21 cellular contexts compared by ENCODE assay signal in genomic region chr14:100211893-100212292, GRCh38. TPM values are rescaled to one million over a fixed set of nuclear protein-coding genes. Genes with fewer than 3 reads are reported as not detected.
"Had no signal": no experiment of that assay in that cellular context is flagged by ENCODE, and none has a peak within 500 bp of the region (broad histone marks: within the 10 kb centered on the region; RNA-seq: fewer than 3 reads in every experiment).

No MANE protein-coding gene starts in this region.

- H3K9me3 Mint-ChIP-seq: activated T-helper 2 cell treated with anti-CD3 and anti-CD28 coated beads, Interferon-gamma antibody, Interleukin-2, Interleukin-4, amounts not matched to agents 10 μg/mL and 5 μg/mL and 100 μg/mL, durations not matched to agents 14 hours and 24 hours and 36 hours had no signal

- H3K9me3 ChIP-seq: lower lobe of right lung, mucosa of descending colon, transverse colon had no signal

- DNase-seq: activated CD4-positive, alpha-beta T cell treated with anti-CD3 and anti-CD28 coated beads, Interleukin-2, amount 10 ng/mL, durations not matched to agents 7 days and 5 days; activated naive CD4-positive, alpha-beta T cell; activated T-cell treated with anti-CD3 and anti-CD28 coated beads for 4 hours; aorta; brain microvascular endothelial cell; central memory CD4-positive, alpha-beta T cell; effector memory CD4-positive, alpha-beta T cell; foreskin keratinocyte; lower lobe of right lung; mesendoderm; mucosa of descending colon; occipital lobe; small intestine; stimulated activated CD4-positive, alpha-beta T cell treated with anti-CD3 and anti-CD28 coated beads, Interleukin-15, amount 100 ng/mL, for 24 hours; stimulated activated naive B cell treated with anti-CD40 and anti-IgM and Interleukin-4, amounts not matched to agents 10 μg/mL and 1 μg/mL and 100 μg/mL, for 72 hours; T-helper 1 cell; T1000; transverse colon had no signal

- H3K4me3 ChIP-seq: lower lobe of right lung, mucosa of descending colon, transverse colon had no signal

- H3K27me3 ChIP-seq: brain microvascular endothelial cell, foreskin keratinocyte, transverse colon had no signal

- H3K27me3 Mint-ChIP-seq: stimulated activated naive B cell treated with anti-CD40 and anti-IgM and Interleukin-4, amounts not matched to agents 10 μg/mL and 1 μg/mL and 100 μg/mL, for 72 hours had no signal

- FAIRE-seq: small intestine, urothelium cell line had no signal

- H3K36me3 Mint-ChIP-seq: stimulated activated naive B cell treated with anti-CD40 and anti-IgM and Interleukin-4, amounts not matched to agents 10 μg/mL and 1 μg/mL and 100 μg/mL, for 72 hours had no signal

- H3K27ac ChIP-seq: brain microvascular endothelial cell, foreskin keratinocyte, lower lobe of right lung, transverse colon had no signal

- H3K36me3 ChIP-seq: brain microvascular endothelial cell, lower lobe of right lung, transverse colon had no signal

RNA-seq across cellular contexts. Expression of gene DEGS2, which starts 52.4 kb away (rescaled TPM):
- total RNA-seq: neural crest cell had no signal
